In genomic region chr5:109936996-109937395, GRCh38 we compare ENCODE assay signal across 15 cellular contexts.
DNase-seq lines count a peak whose midpoint lies in the region; ATAC-seq and TF ChIP-seq lines count a peak whose summit lies in the region.
"Had no signal": no experiment of that assay in that cellular context is flagged by ENCODE, and none has a peak within 500 bp of the region (broad histone marks: within the 10 kb centered on the region; RNA-seq: fewer than 3 reads in every experiment).

No MANE protein-coding gene starts in this region.

- ATAC-seq in HG02798 (IDR thresholded peaks at IDR 0.05; ENCODE audit: poor library complexity, unreplicated experiment): peak; percentile 95
- ATAC-seq: mucosa of descending colon had no signal

- H3K79me2 ChIP-seq in OCI-LY1 (ENCODE audit: insufficient read depth, low read length): no peaks in the 10 kb centered on the region; the same call in 1 of the 2 replicates

- H4K20me1 ChIP-seq in OCI-LY1 (ENCODE audit: insufficient read depth, low read length): no peaks in the 10 kb centered on the region
- H4K20me1 ChIP-seq: BLaER1 had no signal

- no peaks in the 10 kb centered on the region for H3K27me3 Mint-ChIP-seq in progenitor cell of endocrine pancreas

- H3K4me1 Mint-ChIP-seq in progenitor cell of endocrine pancreas (ENCODE audit: low read depth): no peaks in the 10 kb centered on the region

- H3K27me3 ChIP-seq in OCI-LY1 (ENCODE audit: insufficient read depth, low read length): no peaks in the 10 kb centered on the region
- no peaks in the 10 kb centered on the region for H3K27me3 ChIP-seq in transverse colon
- H3K27me3 ChIP-seq: BLaER1 had no signal

- H3K4me1 ChIP-seq in OCI-LY1 (ENCODE audit: insufficient read depth, low read length, severe bottlenecking) (peaks cover 38% of the 10 kb centered on the region), transverse colon (no peaks in the 10 kb centered on the region)
- H3K4me1 ChIP-seq: BLaER1 had no signal

- H2AFZ ChIP-seq in OCI-LY1 (ENCODE audit: low read length): no peak overlapping the region

- H3K36me3 ChIP-seq in OCI-LY1 (ENCODE audit: insufficient read depth, low read length): peaks cover 26% of the 10 kb centered on the region
- no peaks in the 10 kb centered on the region for H3K36me3 ChIP-seq in transverse colon
- H3K36me3 ChIP-seq: BLaER1 had no signal

- intact Hi-C loops in transverse colon (cut with DNase I; ENCODE audit: low total_unique reads): no loop called here

- no peak overlapping the region for H3K27ac Mint-ChIP-seq in progenitor cell of endocrine pancreas

- no peaks in the 10 kb centered on the region for H3F3A ChIP-seq in OCI-LY1 (ENCODE audit: insufficient read depth, low read length)

- H3K9me2 ChIP-seq in OCI-LY1 (ENCODE audit: low read depth, low read length): no peaks in the 10 kb centered on the region

- no peak for TF ChIP-seq CTCF in OCI-LY1 (IDR thresholded peaks at IDR 0.05; ENCODE audit: low read length)
- no peak for TF ChIP-seq CTCF in transverse colon (IDR thresholded peaks at IDR 0.05)
- no peak for TF ChIP-seq CTCF in progenitor cell of endocrine pancreas (IDR thresholded peaks at IDR 0.05; ENCODE audit: unreplicated experiment)

- TF ChIP-seq POLR2A in transverse colon (IDR thresholded peaks at IDR 0.05): no peak

- in situ Hi-C loops in transverse colon (cut with MboI; ENCODE audit: low pct_ligation_motif_present in 1 of 4, low pct_unique_long_range_greater_than_20kb in 1 of 4, low sequenced_read_pairs in 3 of 4): no loop called here

- H3K4me2 ChIP-seq in OCI-LY1 (ENCODE audit: low read length): peak overlapping the region; percentile 25
- H3K4me2 ChIP-seq: BLaER1 had no signal

- no peaks in the 10 kb centered on the region for H3K36me3 Mint-ChIP-seq in progenitor cell of endocrine pancreas (ENCODE audit: insufficient read depth)

- no peak overlapping the region for H3K4me3 Mint-ChIP-seq in progenitor cell of endocrine pancreas (ENCODE audit: low read depth)

- peaks cover 4% of the 10 kb centered on the region for H3K9me3 Mint-ChIP-seq in progenitor cell of endocrine pancreas (ENCODE audit: low read depth)

- whole genome bisulfite sequencing in transverse colon (ENCODE audit: low coverage in 1 of 2), 2 donors: 64 to 69% methylated on average over 2 of the region's 2 CpGs

- H3K9me3 ChIP-seq in OCI-LY1 (ENCODE audit: low read length): peaks cover 6% of the 10 kb centered on the region; the same call in 1 of the 2 replicates
- peaks cover 0 to 2% of the 10 kb centered on the region in 2 donors for H3K9me3 ChIP-seq in transverse colon
- H3K9me3 ChIP-seq: mucosa of descending colon had no signal

- peak overlapping the region; percentile 72 for H3K27ac ChIP-seq in OCI-LY1 (ENCODE audit: low read depth, low read length, poor library complexity, severe bottlenecking)
- no peak overlapping the region for H3K27ac ChIP-seq in transverse colon
- H3K27ac ChIP-seq: BLaER1, VCaP had no signal

- no peak for TF ChIP-seq EP300 in transverse colon (IDR thresholded peaks at IDR 0.05; ENCODE audit: low read depth)

- no peak overlapping the region; the same call in 1 of the 2 replicates for H3K9ac ChIP-seq in OCI-LY1 (ENCODE audit: low read length)
- H3K9ac ChIP-seq: BLaER1 had no signal

- H3K4me3 ChIP-seq in OCI-LY1 (ENCODE audit: low read depth, low read length, poor library complexity, severe bottlenecking) (no peak overlapping the region), transverse colon (no peak overlapping the region)
- H3K4me3 ChIP-seq: BLaER1, mucosa of descending colon had no signal

- peak in 2 of 3 donors; percentile 12 to 24 for DNase-seq in stimulated activated CD4-positive, alpha-beta T cell treated with anti-CD3 and anti-CD28 coated beads, Interleukin-12 subunit alpha, Interleukin-12 subunit beta, amount 100 ng/mL, for 48 hours (ENCODE audit: low read depth in 2 of 3, low spot score in 1 of 3)
- DNase-seq in stimulated activated CD4-positive, alpha-beta T cell treated with anti-CD3 and anti-CD28 coated beads, Interleukin-12 subunit alpha, Interleukin-12 subunit beta, amount 100 ng/mL, for 4 hours: no peak
- DNase-seq in transverse colon (peak; percentile 10), progenitor cell of endocrine pancreas (ENCODE audit: low spot score, unreplicated experiment) (no peak), retina (no peak)
- DNase-seq in activated effector memory CD4-positive, alpha-beta T cell treated with Interleukin-2 at 50 U/mL for 16 hours: no peak
- DNase-seq: central memory CD4-positive, alpha-beta T cell; glutamatergic neuron; KBM-7; mucosa of descending colon; NK-92 treated with Interleukin-12 subunit alpha and Interleukin-12 subunit beta, amount 100 ng/mL, for 24 hours had no signal

Comparison
In these comparisons a context has a peak if more than half of its experiments do, and no peak if none do; other contexts are left out.
1. DNase-seq: peak in stimulated activated CD4-positive, alpha-beta T cell treated with anti-CD3 and anti-CD28 coated beads, Interleukin-12 subunit alpha, Interleukin-12 subunit beta, amount 100 ng/mL, for 48 hours (2 of 3) and transverse colon (single experiment); none in stimulated activated CD4-positive, alpha-beta T cell treated with anti-CD3 and anti-CD28 coated beads, Interleukin-12 subunit alpha, Interleukin-12 subunit beta, amount 100 ng/mL, for 4 hours (single experiment), activated effector memory CD4-positive, alpha-beta T cell treated with Interleukin-2 at 50 U/mL for 16 hours (single experiment), progenitor cell of endocrine pancreas (single experiment) and retina (single experiment).